In genomic region chr15:86611392-86612040, GRCh38 we compare ENCODE assay signal across 9 cellular contexts.
A peak's percentile ranks its signal among the peaks of the same experiment; 100 is the strongest.
DNase-seq lines count a peak whose midpoint lies in the region; ATAC-seq lines count a peak whose summit lies in the region.
"Had no signal": no experiment of that assay in that cellular context is flagged by ENCODE, and none has a peak within 500 bp of the region (broad histone marks: within the 10 kb centered on the region; RNA-seq: fewer than 3 reads in every experiment).

No MANE protein-coding gene starts in this region.

- H3K9me3 Mint-ChIP-seq in activated naive CD4-positive, alpha-beta T cell treated with anti-CD3 and anti-CD28 coated beads, Interleukin-2, amount 50 U/mL, for 24 hours: peaks cover 3% of the 10 kb centered on the region

- no peak overlapping the region for H3K4me3 Mint-ChIP-seq in activated naive CD4-positive, alpha-beta T cell treated with anti-CD3 and anti-CD28 coated beads, Interleukin-2, amount 50 U/mL, for 24 hours

- peaks cover 52% of the 10 kb centered on the region for H3K4me1 Mint-ChIP-seq in activated naive CD4-positive, alpha-beta T cell treated with anti-CD3 and anti-CD28 coated beads, Interleukin-2, amount 50 U/mL, for 24 hours

- H3K27ac Mint-ChIP-seq in activated naive CD4-positive, alpha-beta T cell treated with anti-CD3 and anti-CD28 coated beads, Interleukin-2, amount 50 U/mL, for 24 hours: peak overlapping the region; percentile 53

- DNase-seq in Daoy (ENCODE audit: low read depth) (peak; percentile 2), LHCN-M2 (ENCODE audit: low read depth) (peak; percentile 92), myocyte (ENCODE audit: low read depth) (peak; percentile 85), HK-2 (ENCODE audit: unreplicated experiment) (no peak)
- DNase-seq: H7, NCI-H748 treated with DMSO at 0.1 percent for 48 hours had no signal

- ATAC-seq in HG03439 (IDR thresholded peaks at IDR 0.05; ENCODE audit: unreplicated experiment): no peak
- ATAC-seq in GM21723 (IDR thresholded peaks at IDR 0.05; ENCODE audit: unreplicated experiment): no peak

- no peaks in the 10 kb centered on the region for H3K27me3 Mint-ChIP-seq in activated naive CD4-positive, alpha-beta T cell treated with anti-CD3 and anti-CD28 coated beads, Interleukin-2, amount 50 U/mL, for 24 hours

- no peaks in the 10 kb centered on the region for H3K36me3 Mint-ChIP-seq in activated naive CD4-positive, alpha-beta T cell treated with anti-CD3 and anti-CD28 coated beads, Interleukin-2, amount 50 U/mL, for 24 hours
